In the genomic region with DNA sequence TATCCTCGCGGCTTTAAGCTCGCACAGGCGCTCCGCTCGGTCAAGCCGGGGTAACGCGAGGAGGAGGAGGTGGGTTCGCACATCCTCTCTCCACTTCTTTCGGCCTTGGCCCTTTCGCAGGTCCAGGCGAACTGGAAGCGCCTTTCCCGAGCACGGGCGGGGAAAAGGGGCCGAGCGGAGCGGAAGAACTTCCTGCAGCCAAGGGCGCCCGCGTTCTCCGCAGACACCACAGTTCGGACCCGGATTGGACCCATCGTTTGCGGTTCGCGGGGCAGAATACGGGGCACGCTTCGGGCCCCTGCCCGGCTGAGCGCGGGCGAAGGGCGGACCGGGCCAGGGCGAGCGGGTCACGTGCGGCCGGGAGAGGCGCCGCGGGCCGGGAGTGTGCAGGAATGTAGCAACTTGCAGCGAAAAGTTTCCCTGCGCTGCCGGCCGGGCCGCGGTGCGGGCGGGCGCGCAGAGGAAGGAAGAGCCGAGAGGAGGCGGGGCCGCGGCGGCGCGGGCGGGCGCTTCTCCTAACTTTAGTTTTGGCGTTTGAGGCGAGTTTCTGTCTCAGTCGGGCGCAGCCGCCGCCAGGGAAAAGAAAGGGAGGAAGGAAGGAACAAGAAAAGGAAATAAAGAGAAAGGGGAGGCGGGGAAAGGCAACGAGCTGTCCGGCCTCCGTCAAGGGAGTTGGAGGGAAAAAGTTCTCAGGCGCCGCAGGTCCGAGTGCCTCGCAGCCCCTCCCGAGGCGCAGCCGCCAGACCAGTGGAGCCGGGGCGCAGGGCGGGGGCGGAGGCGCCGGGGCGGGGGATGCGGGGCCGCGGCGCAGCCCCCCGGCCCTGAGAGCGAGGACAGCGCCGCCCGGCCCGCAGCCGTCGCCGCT, we compare ENCODE assay signal across 1 cellular context.
TF ChIP-seq lines count a peak whose summit lies in the region.

TSS of gene YAP1 (plus strand) at position 552 of the 865 bp plus-strand sequence. CDS start 402 bp downstream, outside the sequence.

TF ChIP-seq in HepG2, 621 proteins besides CTCF, POLR2A, EP300 and RAD21 (continued from another document and continues in another):
- TF ChIP-seq THAP11 (CRISPR knock-in tag; IDR thresholded peaks at IDR 0.05) (peak; percentile 57; the same call in 1 of the 2 replicates), CEBPB (IDR thresholded peaks at IDR 0.05; ENCODE audit: borderline replicate concordance, low read depth, low read length) (peak; percentile 70; the same call in 1 of the 2 replicates), GLI4 (CRISPR knock-in tag; IDR thresholded peaks at IDR 0.05; ENCODE audit: borderline replicate concordance) (no peak), THRA (CRISPR knock-in tag; IDR thresholded peaks at IDR 0.05; ENCODE audit: borderline replicate concordance) (peak; percentile 63), FOXM1 (CRISPR knock-in tag; IDR thresholded peaks at IDR 0.05) (0 out of 2 replicates have a peak, but pooled peaks have one; percentile 71), RBM22 (optimal IDR thresholded peaks at IDR 0.05; ENCODE audit: low read length) (no peak), SRSF1 (optimal IDR thresholded peaks at IDR 0.05; ENCODE audit: low read depth, low read length) (peak; percentile 98), HIVEP1 (CRISPR knock-in tag; IDR thresholded peaks at IDR 0.05) (no peak), ZNF10 (CRISPR knock-in tag; IDR thresholded peaks at IDR 0.05; ENCODE audit: borderline replicate concordance, low read depth) (no peak), NFATC3 (CRISPR knock-in tag; IDR thresholded peaks at IDR 0.05) (no peak), CHD2 (IDR thresholded peaks at IDR 0.05; ENCODE audit: low read depth, low read length) (no peak; the same call in 1 of the 2 replicates), RFX5 (IDR thresholded peaks at IDR 0.05; ENCODE audit: low read depth, low read length) (no peak), ETV6 (CRISPR knock-in tag; conservative IDR thresholded peaks at IDR 0.05) (peak; percentile 94; the same call in 1 of the 2 replicates), TEAD3 (CRISPR knock-in tag; optimal IDR thresholded peaks at IDR 0.05; ENCODE audit: borderline replicate concordance) (peak; percentile 71), IRF2 (CRISPR knock-in tag; IDR thresholded peaks at IDR 0.05) (peak; percentile 74), XRCC5 (optimal IDR thresholded peaks at IDR 0.05; ENCODE audit: low read length) (peak; percentile 92), ZNF768 (CRISPR knock-in tag; IDR thresholded peaks at IDR 0.05) (peak; percentile 77; the same call in 1 of the 2 replicates), ZUFSP (CRISPR knock-in tag; IDR thresholded peaks at IDR 0.05; ENCODE audit: borderline replicate concordance) (no peak), ZMYM4 (CRISPR knock-in tag; IDR thresholded peaks at IDR 0.05) (peak; percentile 90), TRIM24 (CRISPR knock-in tag; IDR thresholded peaks at IDR 0.05) (no peak), SMAD3 (CRISPR knock-in tag; IDR thresholded peaks at IDR 0.05) (peak; percentile 39; the same call in 1 of the 2 replicates), RORA (CRISPR knock-in tag; IDR thresholded peaks at IDR 0.05) (no peak), KMT2B (CRISPR knock-in tag; IDR thresholded peaks at IDR 0.05) (peak; percentile 83), USF2 (IDR thresholded peaks at IDR 0.05; ENCODE audit: low read depth, low read length) (peak; percentile 72), USF2 (CRISPR knock-in tag; IDR thresholded peaks at IDR 0.05; ENCODE audit: borderline replicate concordance) (peak; percentile 47; the same call in 1 of the 2 replicates), ZNF607 (CRISPR knock-in tag; IDR thresholded peaks at IDR 0.05; ENCODE audit: borderline replicate concordance) (peak; percentile 97), NR2F1 (CRISPR knock-in tag; IDR thresholded peaks at IDR 0.05) (peak in 1 of 2 experiments; percentile 41; a peak in 1 of 4 replicates), RXRA (CRISPR knock-in tag; IDR thresholded peaks at IDR 0.05) (peak; percentile 72), SIN3A (IDR thresholded peaks at IDR 0.05; ENCODE audit: borderline replicate concordance, low read depth, low read length) (0 out of 2 replicates have a peak, but pooled peaks have one; percentile 52), KDM2A (CRISPR knock-in tag; IDR thresholded peaks at IDR 0.05; ENCODE audit: borderline replicate concordance, low read depth) (peak; percentile 71), ZBTB20 (CRISPR knock-in tag; IDR thresholded peaks at IDR 0.05; ENCODE audit: borderline replicate concordance, low read depth) (no peak; the same call in 1 of the 2 replicates), ERF (CRISPR knock-in tag; IDR thresholded peaks at IDR 0.05) (peak; percentile 79), ZNF354B (CRISPR knock-in tag; IDR thresholded peaks at IDR 0.05) (peak; percentile 83; the same call in 1 of the 2 replicates), ZNF501 (CRISPR knock-in tag; IDR thresholded peaks at IDR 0.05) (peak; percentile 99), HOXA7 (CRISPR knock-in tag; IDR thresholded peaks at IDR 0.05) (no peak), AHDC1 (CRISPR knock-in tag; IDR thresholded peaks at IDR 0.05; ENCODE audit: borderline replicate concordance) (peak; percentile 50; the same call in 1 of the 2 replicates), ZNF430 (CRISPR knock-in tag; IDR thresholded peaks at IDR 0.05) (peak; percentile 57; the same call in 1 of the 2 replicates), SOX6 (IDR thresholded peaks at IDR 0.05) (no peak), SOX6 (CRISPR knock-in tag; IDR thresholded peaks at IDR 0.05) (peak; percentile 74), NBN (conservative IDR thresholded peaks at IDR 0.05) (no peak), ATF7-NPFF (CRISPR knock-in tag; IDR thresholded peaks at IDR 0.05; ENCODE audit: low read depth) (peak; percentile 85)
- TF ChIP-seq, protein P1, sequence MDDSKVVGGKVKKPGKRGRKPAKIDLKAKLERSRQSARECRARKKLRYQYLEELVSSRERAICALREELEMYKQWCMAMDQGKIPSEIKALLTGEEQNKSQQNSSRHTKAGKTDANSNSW (CRISPR knock-in tag; IDR thresholded peaks at IDR 0.05; ENCODE audit: borderline replicate concordance) = peak; percentile 62; the same call in 1 of the 2 replicates
- TF ChIP-seq, protein P2, sequence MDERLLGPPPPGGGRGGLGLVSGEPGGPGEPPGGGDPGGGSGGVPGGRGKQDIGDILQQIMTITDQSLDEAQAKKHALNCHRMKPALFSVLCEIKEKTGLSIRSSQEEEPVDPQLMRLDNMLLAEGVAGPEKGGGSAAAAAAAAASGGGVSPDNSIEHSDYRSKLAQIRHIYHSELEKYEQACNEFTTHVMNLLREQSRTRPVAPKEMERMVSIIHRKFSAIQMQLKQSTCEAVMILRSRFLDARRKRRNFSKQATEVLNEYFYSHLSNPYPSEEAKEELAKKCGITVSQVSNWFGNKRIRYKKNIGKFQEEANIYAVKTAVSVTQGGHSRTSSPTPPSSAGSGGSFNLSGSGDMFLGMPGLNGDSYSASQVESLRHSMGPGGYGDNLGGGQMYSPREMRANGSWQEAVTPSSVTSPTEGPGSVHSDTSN (CRISPR knock-in tag; IDR thresholded peaks at IDR 0.05) = no peak
- TF ChIP-seq, protein P3, sequence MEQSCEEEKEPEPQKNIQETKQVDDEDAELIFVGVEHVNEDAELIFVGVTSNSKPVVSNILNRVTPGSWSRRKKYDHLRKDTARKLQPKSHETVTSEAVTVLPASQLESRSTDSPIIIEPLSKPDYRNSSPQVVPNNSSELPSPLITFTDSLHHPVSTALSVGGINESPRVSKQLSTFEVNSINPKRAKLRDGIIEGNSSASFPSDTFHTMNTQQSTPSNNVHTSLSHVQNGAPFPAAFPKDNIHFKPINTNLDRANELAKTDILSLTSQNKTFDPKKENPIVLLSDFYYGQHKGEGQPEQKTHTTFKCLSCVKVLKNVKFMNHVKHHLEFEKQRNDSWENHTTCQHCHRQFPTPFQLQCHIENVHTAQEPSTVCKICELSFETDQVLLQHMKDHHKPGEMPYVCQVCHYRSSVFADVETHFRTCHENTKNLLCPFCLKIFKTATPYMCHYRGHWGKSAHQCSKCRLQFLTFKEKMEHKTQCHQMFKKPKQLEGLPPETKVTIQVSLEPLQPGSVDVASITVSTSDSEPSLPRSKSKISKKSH (CRISPR knock-in tag; IDR thresholded peaks at IDR 0.05; ENCODE audit: borderline replicate concordance) = no peak
- TF ChIP-seq, protein P4, sequence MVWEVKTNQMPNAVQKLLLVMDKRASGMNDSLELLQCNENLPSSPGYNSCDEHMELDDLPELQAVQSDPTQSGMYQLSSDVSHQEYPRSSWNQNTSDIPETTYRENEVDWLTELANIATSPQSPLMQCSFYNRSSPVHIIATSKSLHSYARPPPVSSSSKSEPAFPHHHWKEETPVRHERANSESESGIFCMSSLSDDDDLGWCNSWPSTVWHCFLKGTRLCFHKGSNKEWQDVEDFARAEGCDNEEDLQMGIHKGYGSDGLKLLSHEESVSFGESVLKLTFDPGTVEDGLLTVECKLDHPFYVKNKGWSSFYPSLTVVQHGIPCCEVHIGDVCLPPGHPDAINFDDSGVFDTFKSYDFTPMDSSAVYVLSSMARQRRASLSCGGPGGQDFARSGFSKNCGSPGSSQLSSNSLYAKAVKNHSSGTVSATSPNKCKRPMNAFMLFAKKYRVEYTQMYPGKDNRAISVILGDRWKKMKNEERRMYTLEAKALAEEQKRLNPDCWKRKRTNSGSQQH (CRISPR knock-in tag; IDR thresholded peaks at IDR 0.05; ENCODE audit: low read depth) = peak; percentile 64; the same call in 1 of the 2 replicates
